ENCODE assay signal across 28 cellular contexts in genomic region chr6:116373300-116373699, GRCh38. TPM values are rescaled to one million over a fixed set of nuclear protein-coding genes. Genes with fewer than 3 reads are reported as not detected.
A peak's percentile ranks its signal among the peaks of the same experiment; 100 is the strongest.
DNase-seq lines count a peak whose midpoint lies in the region; ATAC-seq and TF ChIP-seq lines count a peak whose summit lies in the region.
"Had no signal": no experiment of that assay in that cellular context is flagged by ENCODE, and none has a peak within 500 bp of the region (broad histone marks: within the 10 kb centered on the region; RNA-seq: fewer than 3 reads in every experiment).

No MANE protein-coding gene starts in this region.

- H3F3A ChIP-seq in GM23338 (replicated peaks; ENCODE audit: low read depth): no peaks in the 10 kb centered on the region

- H3K27me3 Mint-ChIP-seq in GM23338 (ENCODE audit: insufficient read depth, low read depth, poor library complexity) (peaks cover 10% of the 10 kb centered on the region), brain (peaks cover 11% of the 10 kb centered on the region), immature natural killer cell (ENCODE audit: low read depth in 3 of 3) (peaks cover 7 to 16% (median 14%) of the 10 kb centered on the region in 3 donors)
- H3K27me3 Mint-ChIP-seq in stimulated activated naive CD8-positive, alpha-beta T cell treated with anti-CD3 and anti-CD28 coated beads, Interleukin-15, amount 100 ng/mL, for 72 hours: peaks cover 27% of the 10 kb centered on the region

- H3K79me2 ChIP-seq in GM23338 (replicated peaks; ENCODE audit: insufficient read depth) (peaks cover 61% of the 10 kb centered on the region), hepatocyte (peaks cover 59% of the 10 kb centered on the region), OCI-LY7 (ENCODE audit: insufficient read depth, low read depth, low read length) (no peaks in the 10 kb centered on the region)

- H3K27ac Mint-ChIP-seq in GM23338 (no peak overlapping the region), brain (no peak overlapping the region), immature natural killer cell (no peak overlapping the region)
- H3K27ac Mint-ChIP-seq in stimulated activated naive CD8-positive, alpha-beta T cell treated with anti-CD3 and anti-CD28 coated beads, Interleukin-15, amount 100 ng/mL, for 72 hours: no peak overlapping the region
- H3K27ac Mint-ChIP-seq: activated CD8-positive, alpha-beta memory T cell treated with anti-CD3 and anti-CD28 coated beads, Interleukin-2, amount 10 ng/mL, durations not matched to agents 7 days and 5 days; CD4-positive, CD25-positive, alpha-beta regulatory T cell; naive thymus-derived CD4-positive, alpha-beta T cell; WTC11 had no signal

- TF ChIP-seq EP300 in suprapubic skin (IDR thresholded peaks at IDR 0.05): no peak

- H2AFZ ChIP-seq in GM23338 (no peak overlapping the region), hepatocyte (no peak overlapping the region), OCI-LY7 (ENCODE audit: low read length) (no peak overlapping the region)

- 92% methylated on average over 6 of the region's 6 CpGs for WGBS in hepatocyte (ENCODE audit: low lambda C conversion rate, missing lambda C conversion rate)
- 84% methylated on average over 6 of the region's 6 CpGs for WGBS in suprapubic skin

- H3K36me3 ChIP-seq in GM23338 (ENCODE audit: insufficient read depth) (no peaks in the 10 kb centered on the region), hepatocyte (replicated peaks; ENCODE audit: insufficient read depth, low read depth) (no peaks in the 10 kb centered on the region), suprapubic skin (no peaks in the 10 kb centered on the region), OCI-LY7 (ENCODE audit: insufficient read depth, low read length) (no peaks in the 10 kb centered on the region)
- H3K36me3 ChIP-seq: adrenal gland, left ventricle myocardium inferior, ovary had no signal

- H3K4me3 ChIP-seq in GM23338: no peak overlapping the region
- no peak overlapping the region for H3K4me3 ChIP-seq in hepatocyte
- H3K4me3 ChIP-seq in suprapubic skin: peak overlapping the region; percentile 91
- no peak overlapping the region for H3K4me3 ChIP-seq in OCI-LY7 (ENCODE audit: low read depth, low read length, poor library complexity, severe bottlenecking)
- H3K4me3 ChIP-seq: K562, ovary, SJSA1 had no signal

- H3K4me1 Mint-ChIP-seq in GM23338 (peaks cover 38% of the 10 kb centered on the region), brain (peaks cover 33% of the 10 kb centered on the region), immature natural killer cell (peaks cover 15 to 17% of the 10 kb centered on the region in 2 donors)
- H3K4me1 Mint-ChIP-seq in stimulated activated naive CD8-positive, alpha-beta T cell treated with anti-CD3 and anti-CD28 coated beads, Interleukin-15, amount 100 ng/mL, for 72 hours: peaks cover 16% of the 10 kb centered on the region

- CTCF ChIA-PET in OCI-LY7 (lab: Charles Lee; ENCODE audit: unreplicated experiment): no interaction called here

- H3K36me3 Mint-ChIP-seq in GM23338 (ENCODE audit: low read depth) (no peaks in the 10 kb centered on the region; the same call in 2 of the 3 replicates), brain (no peaks in the 10 kb centered on the region), immature natural killer cell (no peaks in the 10 kb centered on the region)
- H3K36me3 Mint-ChIP-seq: activated CD8-positive, alpha-beta memory T cell treated with anti-CD3 and anti-CD28 coated beads, Interleukin-2, amount 10 ng/mL, durations not matched to agents 7 days and 5 days; CD4-positive, CD25-positive, alpha-beta regulatory T cell; naive thymus-derived CD4-positive, alpha-beta T cell had no signal

- TF ChIP-seq CTCF in GM23338 (conservative IDR thresholded peaks at IDR 0.05; ENCODE audit: low read depth in 2 of 2): no peak
- TF ChIP-seq CTCF in brain (conservative IDR thresholded peaks at IDR 0.05): no peak
- no peak for TF ChIP-seq CTCF in hepatocyte (IDR thresholded peaks at IDR 0.05; ENCODE audit: poor library complexity)
- TF ChIP-seq CTCF in suprapubic skin (IDR thresholded peaks at IDR 0.05): no peak
- TF ChIP-seq CTCF in OCI-LY7 (conservative IDR thresholded peaks at IDR 0.05; ENCODE audit: low read length): no peak

- DNase-seq in GM23338 (ENCODE audit: low spot score): no peak
- no peak for DNase-seq in hepatocyte (ENCODE audit: low spot score)
- no peak for DNase-seq in suprapubic skin (ENCODE audit: low spot score in 2 of 2)
- no peak for DNase-seq in immature natural killer cell
- no peak for DNase-seq in stimulated activated naive CD8-positive, alpha-beta T cell treated with anti-CD3 and anti-CD28 coated beads, Interleukin-15, amount 100 ng/mL, for 72 hours
- DNase-seq in OCI-LY7 (ENCODE audit: low spot score): no peak
- DNase-seq: activated CD4-positive, alpha-beta T cell treated with anti-CD3 and anti-CD28 coated beads, Interleukin-2, amount 50 U/mL, for 1 hour; activated CD8-positive, alpha-beta memory T cell treated with anti-CD3 and anti-CD28 coated beads, Interleukin-2, amount 10 ng/mL, durations not matched to agents 7 days and 5 days; activated naive CD4-positive, alpha-beta T cell treated with Interleukin-2 at 50 U/mL for 16 hours; activated T-cell treated with anti-CD3 and anti-CD28 coated beads, Interleukin-2, amount 50 U/mL, for 48 hours; adrenal gland; CD4-positive, CD25-positive, alpha-beta regulatory T cell; cortex of kidney; left ventricle myocardium inferior; naive thymus-derived CD4-positive, alpha-beta T cell; NCI-H1105 treated with DMSO at 0.1 percent for 48 hours; NCI-H1930; NCI-H526 treated with DMSO at 0.1 percent for 48 hours; ovary; retina; small intestine; stimulated activated CD4-positive, alpha-beta T cell treated with anti-CD3 and anti-CD28 coated beads, Interleukin-1b, Interleukin-23, amount 100 ng/mL, for 48 hours; substantia nigra had no signal

- H3K27ac ChIP-seq in GM23338 (ENCODE audit: low read depth) (no peak overlapping the region), hepatocyte (no peak overlapping the region), suprapubic skin (peak overlapping the region; percentile 2), OCI-LY7 (ENCODE audit: low read depth, low read length, poor library complexity, severe bottlenecking) (no peak overlapping the region)
- H3K27ac ChIP-seq: adrenal gland, left ventricle myocardium inferior, ovary, SJSA1 had no signal

- no TSS peak for BruUV-seq in OCI-LY7 (replicated peaks; lab: Mats Ljungman, UMichigan)

- no peak for TF ChIP-seq POLR2A in suprapubic skin (IDR thresholded peaks at IDR 0.05)

- H3K4me2 ChIP-seq in GM23338: no peak overlapping the region
- H3K4me2 ChIP-seq in hepatocyte: peak overlapping the region; percentile 72
- H3K4me2 ChIP-seq in OCI-LY7 (ENCODE audit: low read length): no peak overlapping the region

- H3K4me1 ChIP-seq in GM23338 (ENCODE audit: insufficient read depth) (peaks cover 27% of the 10 kb centered on the region), hepatocyte (ENCODE audit: insufficient read depth) (peaks cover 10% of the 10 kb centered on the region), suprapubic skin (peaks cover 50% of the 10 kb centered on the region), OCI-LY7 (ENCODE audit: insufficient read depth, low read length, poor library complexity, severe bottlenecking) (peaks cover 13% of the 10 kb centered on the region)

- H3K9me2 ChIP-seq in GM23338 (ENCODE audit: insufficient read depth): no peaks in the 10 kb centered on the region
- H3K9me2 ChIP-seq in hepatocyte (replicated peaks; ENCODE audit: insufficient read depth): no peaks in the 10 kb centered on the region
- no peaks in the 10 kb centered on the region for H3K9me2 ChIP-seq in OCI-LY7 (ENCODE audit: insufficient read depth, low read length)

- intact Hi-C loops in OCI-LY7 (cut with micrococcal nuclease; ENCODE audit: unreplicated experiment): no loop called here

- H3K9me3 ChIP-seq in hepatocyte (ENCODE audit: low read depth) (no peaks in the 10 kb centered on the region), suprapubic skin (no peaks in the 10 kb centered on the region), OCI-LY7 (ENCODE audit: low read length) (no peaks in the 10 kb centered on the region)
- H3K9me3 ChIP-seq: adrenal gland, left ventricle myocardium inferior, ovary, SJSA1 had no signal

- H3K9me3 Mint-ChIP-seq in GM23338: no peaks in the 10 kb centered on the region
- H3K9me3 Mint-ChIP-seq in brain: peaks cover 0 to 5% (median 0%) of the 10 kb centered on the region in 5 experiments
- H3K9me3 Mint-ChIP-seq in immature natural killer cell: no peaks in the 10 kb centered on the region
- H3K9me3 Mint-ChIP-seq in stimulated activated naive CD8-positive, alpha-beta T cell treated with anti-CD3 and anti-CD28 coated beads, Interleukin-15, amount 100 ng/mL, for 72 hours: no peaks in the 10 kb centered on the region
- H3K9me3 Mint-ChIP-seq: CD4-positive, CD25-positive, alpha-beta regulatory T cell; naive thymus-derived CD4-positive, alpha-beta T cell; WTC11 had no signal

- POLR2A ChIA-PET in OCI-LY7 (lab: Charles Lee): interaction anchor here (0.8 to 2.2 kb wide), 3 partner anchors 19 to 351 kb away, joined by 3 to 5 read pairs (median 3); no protein-coding TSS in a partner anchor

- H3K4me3 Mint-ChIP-seq in GM23338 (peak overlapping the region; percentile 9; the same call in 1 of the 3 replicates), brain (peak overlapping the region in 3 of 5 experiments; percentile 55 to 92 (median 68)), immature natural killer cell (peak overlapping the region in 1 of 5 donors; percentile 25)
- no peak overlapping the region for H3K4me3 Mint-ChIP-seq in stimulated activated naive CD8-positive, alpha-beta T cell treated with anti-CD3 and anti-CD28 coated beads, Interleukin-15, amount 100 ng/mL, for 72 hours
- H3K4me3 Mint-ChIP-seq: activated CD8-positive, alpha-beta memory T cell treated with anti-CD3 and anti-CD28 coated beads, Interleukin-2, amount 10 ng/mL, durations not matched to agents 7 days and 5 days had no signal

- H3K27me3 ChIP-seq in GM23338 (ENCODE audit: insufficient read depth): no peaks in the 10 kb centered on the region
- H3K27me3 ChIP-seq in hepatocyte: no peaks in the 10 kb centered on the region
- no peaks in the 10 kb centered on the region for H3K27me3 ChIP-seq in suprapubic skin
- H3K27me3 ChIP-seq: adrenal gland, ovary, SJSA1 had no signal

- ATAC-seq in GM23338 (no peak), HG03457 (IDR thresholded peaks at IDR 0.05; ENCODE audit: unreplicated experiment) (no peak)
- ATAC-seq in stimulated activated naive CD8-positive, alpha-beta T cell treated with anti-CD3 and anti-CD28 coated beads, Interleukin-15, amount 100 ng/mL, for 72 hours: no peak
- ATAC-seq: activated CD8-positive, alpha-beta memory T cell treated with anti-CD3 and anti-CD28 coated beads, Interleukin-2, amount 10 ng/mL, durations not matched to agents 7 days and 5 days; K562; naive thymus-derived CD4-positive, alpha-beta T cell; WTC11 had no signal

- peaks cover 20% of the 10 kb centered on the region; the same call in 1 of the 2 replicates for H4K20me1 ChIP-seq in GM23338 (replicated peaks; ENCODE audit: insufficient read depth)
- peaks cover 15% of the 10 kb centered on the region for H4K20me1 ChIP-seq in hepatocyte (ENCODE audit: insufficient read depth, poor library complexity, severe bottlenecking)
- H4K20me1 ChIP-seq in OCI-LY7 (ENCODE audit: insufficient read depth, low read length): peaks cover 9% of the 10 kb centered on the region; the same call in 1 of the 2 replicates

RNA-seq across cellular contexts. Expression of gene DSE, which starts 2.6 kb away (rescaled TPM):
- total RNA-seq in GM23338 (2014; rRNA removed; shearing (Covaris generic)): 41.5 and 45.2 TPM in 2 replicates
- 16.8 and 18.8 TPM in 2 replicates for polyA plus RNA-seq in GM23338 (2016; fragmentation: Nextera tagmentation; extraction: Ambion mirVana)
- 9.8 TPM for polyA plus RNA-seq in brain (ENCODE audit: insufficient read depth, low read depth, low replicate concordance)
- total RNA-seq in hepatocyte: 36.9 and 45.0 TPM in 2 replicates
- 19.9 and 22.4 TPM in 2 replicates for polyA plus RNA-seq in hepatocyte
- total RNA-seq in suprapubic skin: 10 to 100 TPM; 36.0 to 40.0 (median 37.2) TPM
- 1 to 10 TPM; 2.6 to 3.9 (median 3.2) TPM for polyA plus RNA-seq in immature natural killer cell
- total RNA-seq in OCI-LY7 (2014; rRNA removed; shearing (Covaris generic)): 3.9 and 5.3 TPM in 2 replicates
- total RNA-seq in OCI-LY7 (2022): 6.2 and 7.6 TPM in 2 replicates

Comparison
In these comparisons a context has a peak if more than half of its experiments do, and no peak if none do; other contexts are left out.
1. H3K4me3 Mint-ChIP-seq: peak in GM23338 (single experiment) and brain (3 of 5); none in stimulated activated naive CD8-positive, alpha-beta T cell treated with anti-CD3 and anti-CD28 coated beads, Interleukin-15, amount 100 ng/mL, for 72 hours (0 of 2).